In genomic region chr22:42967933-42968332, GRCh38 we compare ENCODE assay signal across 13 cellular contexts. TPM values are rescaled to one million over a fixed set of nuclear protein-coding genes. Genes with fewer than 3 reads are reported as not detected.
DNase-seq lines count a peak whose midpoint lies in the region; ATAC-seq, FAIRE-seq and TF ChIP-seq lines count a peak whose summit lies in the region.
"Had no signal": no experiment of that assay in that cellular context is flagged by ENCODE, and none has a peak within 500 bp of the region (broad histone marks: within the 10 kb centered on the region; RNA-seq: fewer than 3 reads in every experiment).

No MANE protein-coding gene starts in this region.

- H3K4me3 ChIP-seq in Peyer's patch (no peak overlapping the region), right atrium auricular region (no peak overlapping the region), spleen (peak overlapping the region in 1 of 8 donors; percentile 17)
- H3K4me3 ChIP-seq: skin epidermis had no signal

- intact Hi-C loops in spleen (cut with DNase I; ENCODE audit: low total_unique reads): no loop called here

- no peak for DNase-seq in GM12892 (ENCODE audit: insufficient read length)
- peak in 2 of 3 donors; percentile 48 to 74 for DNase-seq in Peyer's patch
- peak; percentile 73 for DNase-seq in right atrium auricular region (ENCODE audit: low spot score)
- DNase-seq in spleen: peak; percentile 94
- no peak for DNase-seq in NCI-H146 treated with DMSO at 0.1 percent for 48 hours (lab: John Stamatoyannopoulos, UW; ENCODE audit: unreplicated experiment)
- no peak for DNase-seq in NCI-H1092 (lab: John Stamatoyannopoulos, UW)
- DNase-seq: activated CD4-positive, alpha-beta T cell treated with anti-CD3 and anti-CD28 coated beads for 4 hours; activated naive CD8-positive, alpha-beta T cell treated with anti-CD3 and anti-CD28 coated beads, Interleukin-2, amount 10 ng/mL, durations not matched to agents 7 days and 5 days; Karpas-422 had no signal

- peak; percentile 46 for FAIRE-seq in GM12892 (lab: Jason Lieb, UNC)

- no peak for ATAC-seq in HG02870 (IDR thresholded peaks at IDR 0.05; ENCODE audit: unreplicated experiment)
- ATAC-seq in HG03135 (IDR thresholded peaks at IDR 0.05; ENCODE audit: unreplicated experiment): no peak
- ATAC-seq: Panc1 had no signal

- H3K9me3 ChIP-seq in Peyer's patch (no peaks in the 10 kb centered on the region), right atrium auricular region (no peaks in the 10 kb centered on the region), spleen (no peaks in the 10 kb centered on the region)

- no peak for TF ChIP-seq POLR2A in GM12892 (IDR thresholded peaks at IDR 0.05; ENCODE audit: low read depth, low read length)
- no peak for TF ChIP-seq POLR2A in Peyer's patch (IDR thresholded peaks at IDR 0.05)
- TF ChIP-seq POLR2A in spleen (IDR thresholded peaks at IDR 0.05): no peak

- no peaks in the 10 kb centered on the region for H3K36me3 ChIP-seq in Peyer's patch
- H3K36me3 ChIP-seq in right atrium auricular region: no peaks in the 10 kb centered on the region
- H3K36me3 ChIP-seq in spleen: peaks cover 0 to 26% (median 0%) of the 10 kb centered on the region in 6 donors

- peak in 3 of 6 experiments; percentile 23 to 27 (median 25) for TF ChIP-seq CTCF in Peyer's patch (IDR thresholded peaks at IDR 0.05)
- TF ChIP-seq CTCF in right atrium auricular region (IDR thresholded peaks at IDR 0.05): peak in 1 of 2 donors; percentile 59
- TF ChIP-seq CTCF in spleen (IDR thresholded peaks at IDR 0.05 in 8 of 11, conservative IDR thresholded peaks at IDR 0.05 in 3 of 11): peak in 6 of 11 experiments; percentile 27 to 72 (median 57)

- H3K27ac ChIP-seq in Peyer's patch: no peak overlapping the region
- H3K27ac ChIP-seq in right atrium auricular region: no peak overlapping the region
- H3K27ac ChIP-seq in spleen: peak overlapping the region in 6 of 8 donors; percentile 29 to 89 (median 42)

- H3K27me3 ChIP-seq in Peyer's patch: no peaks in the 10 kb centered on the region
- H3K27me3 ChIP-seq in right atrium auricular region: no peaks in the 10 kb centered on the region
- no peaks in the 10 kb centered on the region for H3K27me3 ChIP-seq in spleen (replicated peaks in 1 of 7)

- 45 to 74% (median 52%) methylated on average over 8 of the region's 8 CpGs for WGBS in spleen, 5 donors

- peaks cover 0 to 15% (median 0%) of the 10 kb centered on the region in 4 donors for H3K4me1 ChIP-seq in Peyer's patch
- peaks cover 0 to 29% of the 10 kb centered on the region in 2 donors for H3K4me1 ChIP-seq in right atrium auricular region
- peaks cover 7 to 89% (median 35%) of the 10 kb centered on the region in 6 donors for H3K4me1 ChIP-seq in spleen

RNA-seq across cellular contexts. Expression of gene PACSIN2, which starts 47.0 kb away (rescaled TPM):
- polyA plus RNA-seq in GM12892 (2012; ENCODE audit: missing spikeins): 32.2 TPM
- 100 to 1,000 TPM in 3 of 4 donors, 10 to 100 TPM in 1; 58.0 to 149 (median 110) TPM for total RNA-seq in Peyer's patch
- 10 to 100 TPM; 66.3 to 89.8 TPM for total RNA-seq in right atrium auricular region
- 10 to 100 TPM; 48.0 to 98.1 (median 78.2) TPM for total RNA-seq in spleen
- polyA plus RNA-seq in spleen: 10 to 100 TPM; 24.2 to 38.0 (median 25.1) TPM

Comparison
In these comparisons a context has a peak if more than half of its experiments do, and no peak if none do; other contexts are left out.
1. DNase-seq: peak in Peyer's patch (2 of 3), right atrium auricular region (single experiment) and spleen (single experiment); none in GM12892 (single experiment), NCI-H146 treated with DMSO at 0.1 percent for 48 hours (single experiment) and NCI-H1092 (single experiment).
2. H3K27ac ChIP-seq: peak in spleen (6 of 8); none in Peyer's patch (0 of 4) and right atrium auricular region (0 of 2).